Comparison of ENCODE assay signal across 10 cellular contexts in the genomic region with DNA sequence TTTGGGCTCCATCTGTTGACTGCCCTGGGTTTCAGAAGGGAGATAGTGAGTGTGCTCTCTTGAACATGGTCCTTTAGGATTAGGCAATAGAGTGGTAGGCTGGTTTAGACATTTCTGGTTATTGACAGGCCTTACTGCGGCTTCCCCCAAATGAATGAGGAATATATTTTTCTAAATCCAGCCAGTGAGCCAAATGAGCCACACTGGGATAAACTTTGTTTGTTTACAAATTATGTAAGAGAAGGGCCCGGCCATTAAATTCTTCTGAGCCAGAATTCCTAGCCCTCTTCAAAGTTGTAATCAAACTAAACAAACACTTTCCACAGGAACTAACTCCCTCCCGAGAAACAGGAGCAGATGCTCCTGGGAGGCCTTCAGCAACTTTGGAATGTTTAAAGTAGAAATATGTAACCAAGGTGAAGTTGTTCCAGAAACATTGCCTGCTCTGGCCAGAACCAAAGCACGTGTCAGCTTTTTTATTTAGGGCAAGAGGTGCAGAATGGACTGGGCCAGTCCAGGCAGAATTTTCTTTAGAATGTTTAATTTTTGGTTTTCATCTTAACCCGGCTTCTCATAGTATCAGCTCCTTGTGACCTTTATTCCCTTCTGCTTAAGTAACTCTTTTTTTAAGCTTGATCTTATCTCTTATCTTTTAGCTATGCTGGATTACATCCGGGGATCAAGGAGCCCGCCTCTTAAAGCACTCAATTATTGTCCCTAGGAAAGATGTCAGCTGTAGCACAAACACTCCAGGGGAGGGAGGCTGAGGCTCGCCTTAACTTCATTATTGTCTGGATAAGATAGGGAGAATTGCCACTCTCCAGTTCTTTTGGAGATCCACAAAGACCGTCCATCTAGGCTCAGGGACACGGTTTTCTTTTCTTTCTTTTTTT. TPM values are rescaled to one million over a fixed set of nuclear protein-coding genes. Genes with fewer than 3 reads are reported as not detected.
DNase-seq lines count a peak whose midpoint lies in the region; ATAC-seq, FAIRE-seq and TF ChIP-seq lines count a peak whose summit lies in the region.
"Had no signal": no experiment of that assay in that cellular context is flagged by ENCODE, and none has a peak within 500 bp of the region (broad histone marks: within the 10 kb centered on the region; RNA-seq: fewer than 3 reads in every experiment).

No MANE protein-coding gene starts in this region.

- H3F3A ChIP-seq in PC-9 (ENCODE audit: insufficient read depth, low read depth) = peaks cover 16% of the 10 kb centered on the region; the same call in 1 of the 2 replicates

- POLR2A ChIA-PET in PC-9 (lab: Charles Lee; ENCODE audit: unreplicated experiment) = interaction anchor here (0.6 kb wide), 1 partner anchor 29 kb away, joined by 11 read pairs; no protein-coding TSS in a partner anchor

- CTCF ChIA-PET in PC-9 (lab: Charles Lee) = no interaction called here

- H3K4me2 ChIP-seq in PC-9 = peak overlapping the region; percentile 32

- H3K4me3 ChIP-seq in AG10803 (ENCODE audit: low read length) (no peak overlapping the region), PC-9 (no peak overlapping the region), pancreas (no peak overlapping the region)

- WGBS in pancreas, 2 donors = 13 to 15% methylated on average over 10 of the region's 10 CpGs

- peaks cover 14% of the 10 kb centered on the region for H3K4me1 ChIP-seq in PC-9 (replicated peaks; ENCODE audit: insufficient read depth)
- peaks cover 9 to 29% (median 24%) of the 10 kb centered on the region in 3 donors for H3K4me1 ChIP-seq in pancreas

- no peaks in the 10 kb centered on the region for H3K36me3 ChIP-seq in PC-9 (ENCODE audit: low read depth)
- no peaks in the 10 kb centered on the region for H3K36me3 ChIP-seq in pancreas

- no peak overlapping the region for H2AFZ ChIP-seq in PC-9

- peaks cover 5% of the 10 kb centered on the region; the same call in 1 of the 2 replicates for H4K20me1 ChIP-seq in PC-9 (ENCODE audit: insufficient read depth)

- H3K9me3 ChIP-seq in PC-9 (ENCODE audit: insufficient read depth, low read depth) (no peaks in the 10 kb centered on the region), pancreas (no peaks in the 10 kb centered on the region)

- DNase-seq in AG10803 (ENCODE audit: low read depth) = peak; percentile 72
- peak in 1 of 2 experiments; percentile 62 for DNase-seq in PC-9
- no peak for DNase-seq in Right ventricle myocardium superior
- no peak for DNase-seq in pancreas
- no peak for DNase-seq in NCI-H128 (lab: John Stamatoyannopoulos, UW; ENCODE audit: unreplicated experiment)
- DNase-seq in SW 1271 (lab: John Stamatoyannopoulos, UW) = no peak
- no peak for DNase-seq in NCI-H2107 (lab: John Stamatoyannopoulos, UW)
- DNase-seq: NCI-H510A treated with DMSO at 0.1 percent for 48 hours had no signal

- peak; percentile 64 for ATAC-seq in Right ventricle myocardium superior (ENCODE audit: poor library complexity)
- ATAC-seq in pancreas = peak; percentile 49 to 75 (median 64)
- ATAC-seq in GM21825 (IDR thresholded peaks at IDR 0.05; ENCODE audit: unreplicated experiment) = no peak

- BruUV-seq in PC-9 (replicated peaks; lab: Mats Ljungman, UMichigan) = no TSS peak

- intact Hi-C loops in PC-9 (cut with micrococcal nuclease; ENCODE audit: unreplicated experiment) = no loop called here
- intact Hi-C loops in Right ventricle myocardium superior (cut with DNase I) = no loop called here
- intact Hi-C loops in pancreas (cut with DNase I) = no loop called here

- H3K9me2 ChIP-seq in PC-9 (ENCODE audit: insufficient read depth) = no peaks in the 10 kb centered on the region

- FAIRE-seq in pancreas (lab: Jason Lieb, UNC) = no peak
- FAIRE-seq: bronchial epithelial cell had no signal

- H3K27me3 ChIP-seq in PC-9 (ENCODE audit: insufficient read depth, low read depth) (no peaks in the 10 kb centered on the region), pancreas (no peaks in the 10 kb centered on the region)

- peaks cover 54% of the 10 kb centered on the region for H3K79me2 ChIP-seq in PC-9 (ENCODE audit: low read depth)

- no peak for TF ChIP-seq CTCF in AG10803 (conservative IDR thresholded peaks at IDR 0.05; ENCODE audit: low read length)
- TF ChIP-seq CTCF in PC-9 (conservative IDR thresholded peaks at IDR 0.05) = no peak
- TF ChIP-seq CTCF in pancreas (IDR thresholded peaks at IDR 0.05) = no peak

- peak overlapping the region; percentile 44 for H3K27ac ChIP-seq in PC-9
- H3K27ac ChIP-seq in pancreas = peak overlapping the region; percentile 1 to 67 (median 62)

RNA-seq across cellular contexts. Expression of gene ZNRF3, which starts 28.7 kb away (rescaled TPM):
- 5.2 TPM in 2 replicates for total RNA-seq in PC-9 (2021)
- total RNA-seq in Right ventricle myocardium superior = 5.0 TPM
- 1 to 10 TPM; 3.0 to 6.8 (median 4.9) TPM for total RNA-seq in pancreas
- 1 to 10 TPM; 2.4 to 3.1 TPM for polyA plus RNA-seq in pancreas
